Comparison of ENCODE assay signal across 8 cellular contexts in genomic region chr14:61750708-61751474, GRCh38. TPM values are rescaled to one million over a fixed set of nuclear protein-coding genes. Genes with fewer than 3 reads are reported as not detected.
DNase-seq lines count a peak whose midpoint lies in the region; ATAC-seq and TF ChIP-seq lines count a peak whose summit lies in the region.

No MANE protein-coding gene starts in this region.

- ATAC-seq in HG03060 (IDR thresholded peaks at IDR 0.05; ENCODE audit: low read depth, unreplicated experiment) (peak; percentile 84), mucosa of descending colon (peak; percentile 97)

- TF ChIP-seq CTCF in epithelial cell of esophagus (IDR thresholded peaks at IDR 0.05; ENCODE audit: insufficient read depth, low read depth, low read length, missing control alignments) (no peak), mucosa of descending colon (IDR thresholded peaks at IDR 0.05) (no peak)

- no peaks in the 10 kb centered on the region for H3K36me3 ChIP-seq in mucosa of descending colon (ENCODE audit: low read depth)

- no peaks in the 10 kb centered on the region for H3K9me3 ChIP-seq in mucosa of descending colon

- DNase-seq in NCI-H1417 (lab: John Stamatoyannopoulos, UW) = peak; percentile 33 to 59 (median 39)
- DNase-seq in NCI-H1417 treated with DMSO at 0.1 percent for 48 hours (lab: John Stamatoyannopoulos, UW) = no peak
- peak; percentile 96 for DNase-seq in NCI-H69 (lab: John Stamatoyannopoulos, UW)
- peak; percentile 91 for DNase-seq in activated CD8-positive, alpha-beta memory T cell treated with anti-CD3 and anti-CD28 coated beads, Interleukin-2, amount 50 U/mL, for 48 hours
- DNase-seq in epithelial cell of esophagus (ENCODE audit: low read depth) = peak; percentile 94
- DNase-seq in mucosa of descending colon = peak; percentile 92 to 94 (median 94)
- DNase-seq in stimulated activated CD8-positive, alpha-beta memory T cell treated with anti-CD3 and anti-CD28 coated beads, Interleukin-4, amount 100 ng/mL, for 48 hours = peak; percentile 88

- peaks cover 9% of the 10 kb centered on the region for H3K4me1 ChIP-seq in mucosa of descending colon (ENCODE audit: low read depth)

- intact Hi-C loops in mucosa of descending colon (cut with DNase I, micrococcal nuclease) = no loop called here

- H3K4me3 ChIP-seq in epithelial cell of esophagus (ENCODE audit: low read length) (peak overlapping the region; percentile 65), mucosa of descending colon (no peak overlapping the region)

RNA-seq across cellular contexts. Expression of gene SNAPC1, which starts 11.3 kb away (rescaled TPM):
- total RNA-seq in mucosa of descending colon = 1 to 10 TPM; 2.0 to 4.8 (median 2.5) TPM

RNA-seq across cellular contexts. Expression of gene HIF1A, which starts 55.6 kb away (rescaled TPM):
- 100 to 1,000 TPM in 1 of 3 donors, 10 to 100 TPM in 2; 66.9 to 112 (median 71.6) TPM for total RNA-seq in mucosa of descending colon
